18 cellular contexts compared by ENCODE assay signal in genomic region chr22:28402066-28402465, GRCh38.
A peak's percentile ranks its signal among the peaks of the same experiment; 100 is the strongest.
DNase-seq lines count a peak whose midpoint lies in the region; TF ChIP-seq lines count a peak whose summit lies in the region.
"Had no signal": no experiment of that assay in that cellular context is flagged by ENCODE, and none has a peak within 500 bp of the region (broad histone marks: within the 10 kb centered on the region; RNA-seq: fewer than 3 reads in every experiment).

No MANE protein-coding gene starts in this region.

- no peak overlapping the region for H2AFZ ChIP-seq in OCI-LY7 (ENCODE audit: low read length)
- H2AFZ ChIP-seq: GM23338 had no signal

- POLR2A ChIA-PET in activated CD4-positive, alpha-beta memory T cell treated with anti-CD3 and anti-CD28 coated beads for 36 hours (lab: Charles Lee): no interaction called here
- POLR2A ChIA-PET in OCI-LY7 (lab: Charles Lee): no interaction called here

- peak overlapping the region; percentile 25 for H3K4me3 Mint-ChIP-seq in T-helper 1 cell treated with Interleukin-12 subunit alpha and Interleukin-12 subunit beta and Interleukin-4 antibody, amounts not matched to agents 30 μg/mL and 1 μg/mL, for 36 hours
- no peak overlapping the region for H3K4me3 Mint-ChIP-seq in activated CD4-positive, alpha-beta memory T cell treated with anti-CD3 and anti-CD28 coated beads for 36 hours
- H3K4me3 Mint-ChIP-seq: CD4-positive, alpha-beta memory T cell; GM23338; IgD-negative memory B cell had no signal

- no TSS peak for BruUV-seq in OCI-LY7 (replicated peaks; lab: Mats Ljungman, UMichigan)

- H3K4me1 Mint-ChIP-seq in T-helper 1 cell treated with Interleukin-12 subunit alpha and Interleukin-12 subunit beta and Interleukin-4 antibody, amounts not matched to agents 30 μg/mL and 1 μg/mL, for 36 hours (ENCODE audit: low read depth): peaks cover 24% of the 10 kb centered on the region
- peaks cover 18% of the 10 kb centered on the region for H3K4me1 Mint-ChIP-seq in activated CD4-positive, alpha-beta memory T cell treated with anti-CD3 and anti-CD28 coated beads for 36 hours (ENCODE audit: low read depth)
- H3K4me1 Mint-ChIP-seq: CD4-positive, alpha-beta memory T cell; GM23338; IgD-negative memory B cell had no signal

- intact Hi-C loops in activated CD4-positive, alpha-beta memory T cell treated with anti-CD3 and anti-CD28 coated beads for 36 hours (cut with micrococcal nuclease): loop anchor here (1.0 kb wide), 2 partner anchors 8 to 23 kb away; no protein-coding TSS in a partner anchor
- intact Hi-C loops in vagina (cut with DNase I): no loop called here
- intact Hi-C loops in OCI-LY7 (cut with micrococcal nuclease; ENCODE audit: unreplicated experiment): no loop called here

- no peak overlapping the region for H3K4me2 ChIP-seq in OCI-LY7 (ENCODE audit: low read length)
- H3K4me2 ChIP-seq: A549, BLaER1, GM23338 had no signal

- H3K36me3 ChIP-seq in vagina (no peaks in the 10 kb centered on the region), OCI-LY7 (ENCODE audit: insufficient read depth, low read length) (no peaks in the 10 kb centered on the region)
- H3K36me3 ChIP-seq: BLaER1 had no signal

- H3K9me3 ChIP-seq in vagina (no peaks in the 10 kb centered on the region), OCI-LY7 (ENCODE audit: low read length) (no peaks in the 10 kb centered on the region)
- H3K9me3 ChIP-seq: A549, BLaER1 had no signal

- DNase-seq in T-helper 1 cell (no peak), Ammon's horn (ENCODE audit: low spot score) (peak; percentile 24), NCI-H2171 (lab: John Stamatoyannopoulos, UW) (peak; percentile 24), kidney glomerular epithelial cell (lab: John Stamatoyannopoulos, UW) (no peak), vagina (ENCODE audit: extremely low spot score in 2 of 2) (no peak), OCI-LY7 (ENCODE audit: low spot score) (no peak)
- DNase-seq in activated CD4-positive, alpha-beta memory T cell treated with anti-CD3 and anti-CD28 coated beads for 36 hours: no peak
- DNase-seq: CD4-positive, alpha-beta memory T cell; HCEC 1CT; Karpas-422; NCI-H1048; NCI-H1436 treated with DMSO at 0.1 percent for 48 hours; NCI-H2081 had no signal

- peaks cover 7% of the 10 kb centered on the region for H3K36me3 Mint-ChIP-seq in T-helper 1 cell treated with Interleukin-12 subunit alpha and Interleukin-12 subunit beta and Interleukin-4 antibody, amounts not matched to agents 30 μg/mL and 1 μg/mL, for 36 hours (ENCODE audit: low read depth)
- no peaks in the 10 kb centered on the region for H3K36me3 Mint-ChIP-seq in activated CD4-positive, alpha-beta memory T cell treated with anti-CD3 and anti-CD28 coated beads for 36 hours
- H3K36me3 Mint-ChIP-seq: CD4-positive, alpha-beta memory T cell; IgD-negative memory B cell had no signal

- H3K79me2 ChIP-seq in OCI-LY7 (ENCODE audit: insufficient read depth, low read depth, low read length): no peaks in the 10 kb centered on the region

- TF ChIP-seq POLR2A in vagina (IDR thresholded peaks at IDR 0.05): no peak

- H3K9me2 ChIP-seq in OCI-LY7 (ENCODE audit: insufficient read depth, low read length): no peaks in the 10 kb centered on the region

- TF ChIP-seq CTCF in vagina (IDR thresholded peaks at IDR 0.05) (no peak), OCI-LY7 (conservative IDR thresholded peaks at IDR 0.05; ENCODE audit: low read length) (no peak)

- no peaks in the 10 kb centered on the region for H3K27me3 Mint-ChIP-seq in T-helper 1 cell treated with Interleukin-12 subunit alpha and Interleukin-12 subunit beta and Interleukin-4 antibody, amounts not matched to agents 30 μg/mL and 1 μg/mL, for 36 hours (ENCODE audit: low read depth)
- H3K27me3 Mint-ChIP-seq in activated CD4-positive, alpha-beta memory T cell treated with anti-CD3 and anti-CD28 coated beads for 36 hours: no peaks in the 10 kb centered on the region

- CTCF ChIA-PET in activated CD4-positive, alpha-beta memory T cell treated with anti-CD3 and anti-CD28 coated beads for 36 hours (lab: Charles Lee): no interaction called here
- CTCF ChIA-PET in OCI-LY7 (lab: Charles Lee; ENCODE audit: unreplicated experiment): no interaction called here

- no peaks in the 10 kb centered on the region for H4K20me1 ChIP-seq in OCI-LY7 (ENCODE audit: insufficient read depth, low read length)
- H4K20me1 ChIP-seq: BLaER1 had no signal

- H3K4me1 ChIP-seq in vagina (no peaks in the 10 kb centered on the region), OCI-LY7 (ENCODE audit: insufficient read depth, low read length, poor library complexity, severe bottlenecking) (no peaks in the 10 kb centered on the region)
- H3K4me1 ChIP-seq: BLaER1 had no signal

- H3K27me3 ChIP-seq in vagina: no peaks in the 10 kb centered on the region
- H3K27me3 ChIP-seq: BLaER1 had no signal

- no peaks in the 10 kb centered on the region for H3K9me3 Mint-ChIP-seq in T-helper 1 cell treated with Interleukin-12 subunit alpha and Interleukin-12 subunit beta and Interleukin-4 antibody, amounts not matched to agents 30 μg/mL and 1 μg/mL, for 36 hours
- no peaks in the 10 kb centered on the region for H3K9me3 Mint-ChIP-seq in activated CD4-positive, alpha-beta memory T cell treated with anti-CD3 and anti-CD28 coated beads for 36 hours
- H3K9me3 Mint-ChIP-seq: IgD-negative memory B cell had no signal

- no peak overlapping the region for H3K27ac ChIP-seq in vagina
- no peak overlapping the region for H3K27ac ChIP-seq in OCI-LY7 (ENCODE audit: low read depth, low read length, poor library complexity, severe bottlenecking)
- H3K27ac ChIP-seq: A549, BLaER1 had no signal

- peak overlapping the region; percentile 84 for H3K27ac Mint-ChIP-seq in T-helper 1 cell treated with Interleukin-12 subunit alpha and Interleukin-12 subunit beta and Interleukin-4 antibody, amounts not matched to agents 30 μg/mL and 1 μg/mL, for 36 hours
- H3K27ac Mint-ChIP-seq in activated CD4-positive, alpha-beta memory T cell treated with anti-CD3 and anti-CD28 coated beads for 36 hours: peak overlapping the region; percentile 71
- H3K27ac Mint-ChIP-seq: CD4-positive, alpha-beta memory T cell; GM23338; IgD-negative memory B cell had no signal

- H3K4me3 ChIP-seq in vagina (no peak overlapping the region), OCI-LY7 (ENCODE audit: low read depth, low read length, poor library complexity, severe bottlenecking) (no peak overlapping the region)
- H3K4me3 ChIP-seq: A549, BLaER1, GM23338 had no signal

Comparison
In these comparisons a context has a peak if more than half of its experiments do, and no peak if none do; other contexts are left out.
1. DNase-seq: peak in Ammon's horn (single experiment) and NCI-H2171 (single experiment); none in T-helper 1 cell (0 of 5), activated CD4-positive, alpha-beta memory T cell treated with anti-CD3 and anti-CD28 coated beads for 36 hours (single experiment), kidney glomerular epithelial cell (single experiment), vagina (0 of 2) and OCI-LY7 (single experiment).